9 cellular contexts compared by ENCODE assay signal in the genomic region with DNA sequence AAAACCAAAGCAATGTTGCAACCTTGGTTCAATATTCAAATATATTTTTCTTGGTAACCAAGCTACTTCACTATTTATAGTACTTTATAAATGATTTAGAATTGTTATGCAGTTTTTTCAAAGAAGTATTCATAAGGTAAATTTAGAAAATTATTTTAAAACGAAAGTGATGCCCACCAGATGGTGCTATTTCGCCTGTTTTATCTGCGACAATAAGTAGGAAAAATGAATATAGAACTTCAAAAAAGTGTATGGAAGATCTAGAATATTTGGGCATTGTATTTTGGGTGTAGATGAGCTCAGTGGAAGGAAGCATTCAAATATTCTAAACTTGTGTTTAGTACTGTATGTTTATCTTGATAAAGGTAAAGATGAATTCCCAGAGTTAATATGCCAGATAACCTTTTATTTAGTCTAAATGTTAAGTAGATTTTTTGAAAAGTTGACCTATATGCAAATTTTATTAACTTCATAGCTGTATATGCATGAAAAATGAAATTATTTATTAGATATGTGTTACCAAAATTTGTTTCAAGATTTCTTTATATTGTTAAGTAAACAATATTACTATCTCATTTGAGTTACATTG.
DNase-seq lines count a peak whose midpoint lies in the region; ATAC-seq and TF ChIP-seq lines count a peak whose summit lies in the region.
"Had no signal": no experiment of that assay in that cellular context is flagged by ENCODE, and none has a peak within 500 bp of the region (broad histone marks: within the 10 kb centered on the region; RNA-seq: fewer than 3 reads in every experiment).

No MANE protein-coding gene starts in this region.

- intact Hi-C loops in posterior cingulate gyrus (cut with DNase I): loop anchor here (1.0 to 5.0 kb wide), 2 partner anchors 856 to 993 kb away; partner anchors contain the start of gene COMTD1

- DNase-seq in activated CD4-positive, alpha-beta T cell treated with anti-CD3 and anti-CD28 coated beads for 4 hours: peak; percentile 8 to 25
- no peak for DNase-seq in activated CD4-positive, alpha-beta T cell treated with anti-CD3 and anti-CD28 coated beads, Interleukin-2, amount 50 U/mL, for 48 hours
- DNase-seq in amniotic stem cell (lab: John Stamatoyannopoulos, UW) (peak; percentile 23), kidney glomerular epithelial cell (lab: John Stamatoyannopoulos, UW) (peak; percentile 7), posterior cingulate gyrus (no peak)
- no peak for DNase-seq in NK-92 treated with Interleukin-12 subunit alpha and Interleukin-12 subunit beta, amount 100 ng/mL, for 24 hours (lab: John Stamatoyannopoulos, UW)
- DNase-seq: activated naive CD8-positive, alpha-beta T cell treated with anti-CD3 and anti-CD28 coated beads, Interleukin-2, amount 10 ng/mL, durations not matched to agents 7 days and 5 days had no signal

- no peak for ATAC-seq in GM21381 (IDR thresholded peaks at IDR 0.05; ENCODE audit: unreplicated experiment)

- peak; percentile 49; the same call in 1 of the 2 replicates for TF ChIP-seq CTCF in LNCAP (IDR thresholded peaks at IDR 0.05)

Comparison
In these comparisons a context has a peak if more than half of its experiments do, and no peak if none do; other contexts are left out.
1. DNase-seq: peak in activated CD4-positive, alpha-beta T cell treated with anti-CD3 and anti-CD28 coated beads for 4 hours (2 of 2), amniotic stem cell (single experiment) and kidney glomerular epithelial cell (single experiment); none in activated CD4-positive, alpha-beta T cell treated with anti-CD3 and anti-CD28 coated beads, Interleukin-2, amount 50 U/mL, for 48 hours (0 of 2), posterior cingulate gyrus (0 of 10) and NK-92 treated with Interleukin-12 subunit alpha and Interleukin-12 subunit beta, amount 100 ng/mL, for 24 hours (single experiment).